Comparison of ENCODE assay signal across 20 cellular contexts in the genomic region with DNA sequence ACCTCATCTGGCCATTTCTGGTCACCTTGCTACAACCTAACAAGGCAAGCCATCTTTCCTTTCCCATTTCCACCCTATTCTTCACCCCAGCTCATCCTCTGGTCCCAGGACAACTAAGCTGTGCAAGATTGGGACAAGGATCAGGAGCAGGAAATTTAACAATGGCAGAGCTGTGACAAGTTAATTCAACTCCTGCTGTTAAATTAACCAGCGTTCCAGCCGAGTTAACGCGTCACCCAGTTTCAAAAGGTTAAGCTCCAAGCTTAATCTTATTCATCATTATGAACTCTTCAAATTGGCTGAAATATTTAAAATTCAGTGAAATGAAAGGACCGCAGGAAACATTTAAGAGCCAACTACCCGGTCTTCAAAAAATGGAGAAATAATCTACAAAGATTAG.
"Had no signal": no experiment of that assay in that cellular context is flagged by ENCODE, and none has a peak within 500 bp of the region (broad histone marks: within the 10 kb centered on the region; RNA-seq: fewer than 3 reads in every experiment).

No MANE protein-coding gene starts in this region.

- ATAC-seq: gastrocnemius medialis; heart right ventricle; naive thymus-derived CD4-positive, alpha-beta T cell; stimulated activated naive B cell treated with anti-CD40 and anti-IgM and Interleukin-4, amounts not matched to agents 10 μg/mL and 1 μg/mL and 100 μg/mL, for 72 hours; stimulated activated naive CD8-positive, alpha-beta T cell treated with anti-CD3 and anti-CD28 coated beads, Interleukin-15, amount 100 ng/mL, for 72 hours had no signal

- H3K4me1 Mint-ChIP-seq: naive thymus-derived CD4-positive, alpha-beta T cell; nephron progenitor cell; stimulated activated naive B cell treated with anti-CD40 and anti-IgM and Interleukin-4, amounts not matched to agents 10 μg/mL and 1 μg/mL and 100 μg/mL, for 72 hours; stimulated activated naive CD8-positive, alpha-beta T cell treated with anti-CD3 and anti-CD28 coated beads, Interleukin-15, amount 100 ng/mL, for 72 hours had no signal

- H3K27me3 ChIP-seq: gastrocnemius medialis, heart right ventricle, right atrium auricular region, sigmoid colon, testis, tibial nerve had no signal

- H3K4me3 ChIP-seq: gastrocnemius medialis, heart right ventricle, left ventricle myocardium inferior, lower lobe of right lung, right atrium auricular region, sigmoid colon, skin epidermis, testis, tibial nerve had no signal

- H3K4me1 ChIP-seq: gastrocnemius medialis, heart right ventricle, left ventricle myocardium inferior, lower lobe of right lung, right atrium auricular region, sigmoid colon, testis, tibial nerve had no signal

- H3K9me3 ChIP-seq: gastrocnemius medialis, heart right ventricle, left ventricle myocardium inferior, lower lobe of right lung, right atrium auricular region, sigmoid colon, testis, tibial nerve had no signal

- H3K27ac ChIP-seq: gastrocnemius medialis, heart right ventricle, left ventricle myocardium inferior, lower lobe of right lung, right atrium auricular region, sigmoid colon, skin epidermis, testis, tibial nerve had no signal

- H3K27me3 Mint-ChIP-seq: naive thymus-derived CD4-positive, alpha-beta T cell; stimulated activated naive B cell treated with anti-CD40 and anti-IgM and Interleukin-4, amounts not matched to agents 10 μg/mL and 1 μg/mL and 100 μg/mL, for 72 hours; stimulated activated naive CD8-positive, alpha-beta T cell treated with anti-CD3 and anti-CD28 coated beads, Interleukin-15, amount 100 ng/mL, for 72 hours had no signal

- H3K27ac Mint-ChIP-seq: naive thymus-derived CD4-positive, alpha-beta T cell; nephron progenitor cell; stimulated activated naive B cell treated with anti-CD40 and anti-IgM and Interleukin-4, amounts not matched to agents 10 μg/mL and 1 μg/mL and 100 μg/mL, for 72 hours; stimulated activated naive CD8-positive, alpha-beta T cell treated with anti-CD3 and anti-CD28 coated beads, Interleukin-15, amount 100 ng/mL, for 72 hours had no signal

- H3K9me3 Mint-ChIP-seq: nephron progenitor cell; stimulated activated naive B cell treated with anti-CD40 and anti-IgM and Interleukin-4, amounts not matched to agents 10 μg/mL and 1 μg/mL and 100 μg/mL, for 72 hours had no signal

- H3K36me3 Mint-ChIP-seq: naive thymus-derived CD4-positive, alpha-beta T cell; stimulated activated naive B cell treated with anti-CD40 and anti-IgM and Interleukin-4, amounts not matched to agents 10 μg/mL and 1 μg/mL and 100 μg/mL, for 72 hours had no signal

- FAIRE-seq: endometrium had no signal

- H3K4me3 Mint-ChIP-seq: naive thymus-derived CD4-positive, alpha-beta T cell; nephron progenitor cell; stimulated activated naive B cell treated with anti-CD40 and anti-IgM and Interleukin-4, amounts not matched to agents 10 μg/mL and 1 μg/mL and 100 μg/mL, for 72 hours; stimulated activated naive CD8-positive, alpha-beta T cell treated with anti-CD3 and anti-CD28 coated beads, Interleukin-15, amount 100 ng/mL, for 72 hours had no signal

- H3K36me3 ChIP-seq: gastrocnemius medialis, heart right ventricle, left ventricle myocardium inferior, lower lobe of right lung, right atrium auricular region, sigmoid colon, tibial nerve had no signal

- DNase-seq: effector memory CD4-positive, alpha-beta T cell; gastrocnemius medialis; heart right ventricle; islet precursor cell; left ventricle myocardium inferior; lower lobe of right lung; mesendoderm; naive thymus-derived CD4-positive, alpha-beta T cell; nephron progenitor cell; posterior cingulate gyrus; sigmoid colon; stimulated activated CD4-positive, alpha-beta T cell treated with anti-CD3 and anti-CD28 coated beads, Interleukin-2, amount 100 ng/mL, for 24 hours; stimulated activated CD4-positive, alpha-beta T cell treated with anti-CD3 and anti-CD28 coated beads, Interleukin-4, amount 100 ng/mL, for 4 hours; stimulated activated naive B cell treated with anti-CD40 and anti-IgM and Interleukin-4, amounts not matched to agents 10 μg/mL and 1 μg/mL and 100 μg/mL, for 72 hours; stimulated activated naive CD8-positive, alpha-beta T cell treated with anti-CD3 and anti-CD28 coated beads, Interleukin-15, amount 100 ng/mL, for 72 hours; testis had no signal
